1 cellular context compared by ENCODE assay signal in the genomic region with DNA sequence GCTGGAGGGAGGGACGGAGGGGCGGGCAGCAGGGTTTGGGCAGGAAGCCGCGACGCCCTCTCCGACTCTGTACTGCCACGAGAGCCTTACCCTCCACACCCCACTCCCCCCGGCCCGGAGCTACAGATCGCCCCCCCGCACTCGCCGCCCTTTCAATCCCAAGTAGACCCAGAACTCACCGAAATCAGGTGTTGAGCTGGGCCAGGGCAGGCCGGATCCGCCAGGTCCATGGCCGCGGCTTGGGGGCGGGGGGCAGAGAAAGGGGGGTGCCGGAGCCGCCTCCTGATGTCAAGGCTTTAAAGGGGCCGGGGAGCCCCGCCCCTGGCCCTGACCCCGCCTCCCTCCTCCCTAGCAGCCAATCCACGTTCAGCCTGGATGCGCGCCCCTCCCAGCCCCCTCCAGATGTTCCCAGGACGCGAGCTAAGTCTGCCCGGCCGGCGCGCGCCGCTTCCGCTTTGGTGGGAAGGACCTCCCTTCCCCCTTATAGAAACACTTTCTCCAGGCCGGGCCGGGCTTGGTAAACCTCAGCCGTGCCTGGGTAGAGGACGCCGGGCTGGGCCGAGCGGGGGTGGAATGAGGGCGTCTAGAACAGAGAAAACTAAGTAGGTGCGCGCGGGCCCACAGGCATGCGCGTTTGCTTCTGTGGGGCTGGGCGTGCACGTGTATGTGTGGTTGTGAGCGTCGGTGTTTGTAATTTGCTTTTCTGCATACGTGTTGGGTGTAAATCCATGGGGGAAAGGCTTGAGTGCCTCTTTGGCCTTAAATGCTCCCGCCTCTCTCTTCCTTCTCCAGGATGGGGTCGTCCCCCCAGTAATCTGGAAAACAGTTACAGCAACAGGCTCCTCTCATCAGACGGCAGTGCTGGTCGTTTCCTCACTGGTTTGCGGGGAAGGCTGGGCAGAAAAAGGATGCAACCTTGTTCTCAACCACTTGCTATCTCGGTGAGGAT.
TF ChIP-seq lines count a peak whose summit lies in the region.

A gene with protein sequence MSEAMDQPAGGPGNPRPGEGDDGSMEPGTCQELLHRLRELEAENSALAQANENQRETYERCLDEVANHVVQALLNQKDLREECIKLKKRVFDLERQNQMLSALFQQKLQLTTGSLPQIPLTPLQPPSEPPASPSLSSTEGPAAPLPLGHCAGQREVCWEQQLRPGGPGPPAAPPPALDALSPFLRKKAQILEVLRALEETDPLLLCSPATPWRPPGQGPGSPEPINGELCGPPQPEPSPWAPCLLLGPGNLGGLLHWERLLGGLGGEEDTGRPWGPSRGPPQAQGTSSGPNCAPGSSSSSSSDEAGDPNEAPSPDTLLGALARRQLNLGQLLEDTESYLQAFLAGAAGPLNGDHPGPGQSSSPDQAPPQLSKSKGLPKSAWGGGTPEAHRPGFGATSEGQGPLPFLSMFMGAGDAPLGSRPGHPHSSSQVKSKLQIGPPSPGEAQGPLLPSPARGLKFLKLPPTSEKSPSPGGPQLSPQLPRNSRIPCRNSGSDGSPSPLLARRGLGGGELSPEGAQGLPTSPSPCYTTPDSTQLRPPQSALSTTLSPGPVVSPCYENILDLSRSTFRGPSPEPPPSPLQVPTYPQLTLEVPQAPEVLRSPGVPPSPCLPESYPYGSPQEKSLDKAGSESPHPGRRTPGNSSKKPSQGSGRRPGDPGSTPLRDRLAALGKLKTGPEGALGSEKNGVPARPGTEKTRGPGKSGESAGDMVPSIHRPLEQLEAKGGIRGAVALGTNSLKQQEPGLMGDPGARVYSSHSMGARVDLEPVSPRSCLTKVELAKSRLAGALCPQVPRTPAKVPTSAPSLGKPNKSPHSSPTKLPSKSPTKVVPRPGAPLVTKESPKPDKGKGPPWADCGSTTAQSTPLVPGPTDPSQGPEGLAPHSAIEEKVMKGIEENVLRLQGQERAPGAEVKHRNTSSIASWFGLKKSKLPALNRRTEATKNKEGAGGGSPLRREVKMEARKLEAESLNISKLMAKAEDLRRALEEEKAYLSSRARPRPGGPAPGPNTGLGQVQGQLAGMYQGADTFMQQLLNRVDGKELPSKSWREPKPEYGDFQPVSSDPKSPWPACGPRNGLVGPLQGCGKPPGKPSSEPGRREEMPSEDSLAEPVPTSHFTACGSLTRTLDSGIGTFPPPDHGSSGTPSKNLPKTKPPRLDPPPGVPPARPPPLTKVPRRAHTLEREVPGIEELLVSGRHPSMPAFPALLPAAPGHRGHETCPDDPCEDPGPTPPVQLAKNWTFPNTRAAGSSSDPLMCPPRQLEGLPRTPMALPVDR (N-terminal part only) (minus strand): TSS at position 271 of the 949 bp plus-strand sequence. CDS start 24,369 bp downstream, outside the sequence.

TF ChIP-seq in K562, 482 proteins besides CTCF, POLR2A, EP300 and RAD21 (continued from another document and continues in another):
- TF ChIP-seq MCM2 (IDR thresholded peaks at IDR 0.05; ENCODE audit: low read depth): no peak
- TF ChIP-seq LCOR (CRISPR knock-in tag; IDR thresholded peaks at IDR 0.05): no peak
- TF ChIP-seq STAT5A (IDR thresholded peaks at IDR 0.05; ENCODE audit: borderline replicate concordance, low read length): no peak
- TF ChIP-seq GATA2 (CRISPR knock-in tag; IDR thresholded peaks at IDR 0.05): no peak
- TF ChIP-seq ZNF316 (IDR thresholded peaks at IDR 0.05): no peak
- 0 out of 2 replicates have a peak, but pooled peaks have one; percentile 30 for TF ChIP-seq FOXJ3 (CRISPR knock-in tag; IDR thresholded peaks at IDR 0.05)
- TF ChIP-seq, protein P1, sequence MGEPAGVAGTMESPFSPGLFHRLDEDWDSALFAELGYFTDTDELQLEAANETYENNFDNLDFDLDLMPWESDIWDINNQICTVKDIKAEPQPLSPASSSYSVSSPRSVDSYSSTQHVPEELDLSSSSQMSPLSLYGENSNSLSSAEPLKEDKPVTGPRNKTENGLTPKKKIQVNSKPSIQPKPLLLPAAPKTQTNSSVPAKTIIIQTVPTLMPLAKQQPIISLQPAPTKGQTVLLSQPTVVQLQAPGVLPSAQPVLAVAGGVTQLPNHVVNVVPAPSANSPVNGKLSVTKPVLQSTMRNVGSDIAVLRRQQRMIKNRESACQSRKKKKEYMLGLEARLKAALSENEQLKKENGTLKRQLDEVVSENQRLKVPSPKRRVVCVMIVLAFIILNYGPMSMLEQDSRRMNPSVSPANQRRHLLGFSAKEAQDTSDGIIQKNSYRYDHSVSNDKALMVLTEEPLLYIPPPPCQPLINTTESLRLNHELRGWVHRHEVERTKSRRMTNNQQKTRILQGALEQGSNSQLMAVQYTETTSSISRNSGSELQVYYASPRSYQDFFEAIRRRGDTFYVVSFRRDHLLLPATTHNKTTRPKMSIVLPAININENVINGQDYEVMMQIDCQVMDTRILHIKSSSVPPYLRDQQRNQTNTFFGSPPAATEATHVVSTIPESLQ (CRISPR knock-in tag; IDR thresholded peaks at IDR 0.05): 0 out of 2 replicates have a peak, but pooled peaks have one; percentile 63
- TF ChIP-seq, protein P2, sequence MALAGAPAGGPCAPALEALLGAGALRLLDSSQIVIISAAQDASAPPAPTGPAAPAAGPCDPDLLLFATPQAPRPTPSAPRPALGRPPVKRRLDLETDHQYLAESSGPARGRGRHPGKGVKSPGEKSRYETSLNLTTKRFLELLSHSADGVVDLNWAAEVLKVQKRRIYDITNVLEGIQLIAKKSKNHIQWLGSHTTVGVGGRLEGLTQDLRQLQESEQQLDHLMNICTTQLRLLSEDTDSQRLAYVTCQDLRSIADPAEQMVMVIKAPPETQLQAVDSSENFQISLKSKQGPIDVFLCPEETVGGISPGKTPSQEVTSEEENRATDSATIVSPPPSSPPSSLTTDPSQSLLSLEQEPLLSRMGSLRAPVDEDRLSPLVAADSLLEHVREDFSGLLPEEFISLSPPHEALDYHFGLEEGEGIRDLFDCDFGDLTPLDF (CRISPR knock-in tag; IDR thresholded peaks at IDR 0.05): peak; percentile 81
- TF ChIP-seq ETV1 (tag; conservative IDR thresholded peaks at IDR 0.05; ENCODE audit: low read depth): peak; percentile 82
- TF ChIP-seq FOXM1 (IDR thresholded peaks at IDR 0.05; ENCODE audit: low read depth): no peak
- TF ChIP-seq FOXM1 (CRISPR knock-in tag; IDR thresholded peaks at IDR 0.05; ENCODE audit: low read depth): 0 out of 2 replicates have a peak, but pooled peaks have one; percentile 39
- no peak for TF ChIP-seq TRIM28 (IDR thresholded peaks at IDR 0.05)
- TF ChIP-seq, protein P3, sequence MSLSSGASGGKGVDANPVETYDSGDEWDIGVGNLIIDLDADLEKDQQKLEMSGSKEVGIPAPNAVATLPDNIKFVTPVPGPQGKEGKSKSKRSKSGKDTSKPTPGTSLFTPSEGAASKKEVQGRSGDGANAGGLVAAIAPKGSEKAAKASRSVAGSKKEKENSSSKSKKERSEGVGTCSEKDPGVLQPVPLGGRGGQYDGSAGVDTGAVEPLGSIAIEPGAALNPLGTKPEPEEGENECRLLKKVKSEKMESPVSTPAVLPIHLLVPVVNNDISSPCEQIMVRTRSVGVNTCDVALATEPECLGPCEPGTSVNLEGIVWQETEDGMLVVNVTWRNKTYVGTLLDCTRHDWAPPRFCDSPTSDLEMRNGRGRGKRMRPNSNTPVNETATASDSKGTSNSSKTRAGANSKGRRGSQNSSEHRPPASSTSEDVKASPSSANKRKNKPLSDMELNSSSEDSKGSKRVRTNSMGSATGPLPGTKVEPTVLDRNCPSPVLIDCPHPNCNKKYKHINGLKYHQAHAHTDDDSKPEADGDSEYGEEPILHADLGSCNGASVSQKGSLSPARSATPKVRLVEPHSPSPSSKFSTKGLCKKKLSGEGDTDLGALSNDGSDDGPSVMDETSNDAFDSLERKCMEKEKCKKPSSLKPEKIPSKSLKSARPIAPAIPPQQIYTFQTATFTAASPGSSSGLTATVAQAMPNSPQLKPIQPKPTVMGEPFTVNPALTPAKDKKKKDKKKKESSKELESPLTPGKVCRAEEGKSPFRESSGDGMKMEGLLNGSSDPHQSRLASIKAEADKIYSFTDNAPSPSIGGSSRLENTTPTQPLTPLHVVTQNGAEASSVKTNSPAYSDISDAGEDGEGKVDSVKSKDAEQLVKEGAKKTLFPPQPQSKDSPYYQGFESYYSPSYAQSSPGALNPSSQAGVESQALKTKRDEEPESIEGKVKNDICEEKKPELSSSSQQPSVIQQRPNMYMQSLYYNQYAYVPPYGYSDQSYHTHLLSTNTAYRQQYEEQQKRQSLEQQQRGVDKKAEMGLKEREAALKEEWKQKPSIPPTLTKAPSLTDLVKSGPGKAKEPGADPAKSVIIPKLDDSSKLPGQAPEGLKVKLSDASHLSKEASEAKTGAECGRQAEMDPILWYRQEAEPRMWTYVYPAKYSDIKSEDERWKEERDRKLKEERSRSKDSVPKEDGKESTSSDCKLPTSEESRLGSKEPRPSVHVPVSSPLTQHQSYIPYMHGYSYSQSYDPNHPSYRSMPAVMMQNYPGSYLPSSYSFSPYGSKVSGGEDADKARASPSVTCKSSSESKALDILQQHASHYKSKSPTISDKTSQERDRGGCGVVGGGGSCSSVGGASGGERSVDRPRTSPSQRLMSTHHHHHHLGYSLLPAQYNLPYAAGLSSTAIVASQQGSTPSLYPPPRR (CRISPR knock-in tag; IDR thresholded peaks at IDR 0.05; ENCODE audit: borderline replicate concordance): peak; percentile 91; the same call in 1 of the 2 replicates
- TF ChIP-seq ELF1 (tag; IDR thresholded peaks at IDR 0.05): peak; percentile 85
- TF ChIP-seq NONO (IDR thresholded peaks at IDR 0.05; ENCODE audit: low read depth in 2 of 2, low read length in 1 of 2): 0 out of 4 replicates have a peak, but pooled peaks of 1 of the 2 experiments have one; percentile 41
- TF ChIP-seq, protein P4, sequence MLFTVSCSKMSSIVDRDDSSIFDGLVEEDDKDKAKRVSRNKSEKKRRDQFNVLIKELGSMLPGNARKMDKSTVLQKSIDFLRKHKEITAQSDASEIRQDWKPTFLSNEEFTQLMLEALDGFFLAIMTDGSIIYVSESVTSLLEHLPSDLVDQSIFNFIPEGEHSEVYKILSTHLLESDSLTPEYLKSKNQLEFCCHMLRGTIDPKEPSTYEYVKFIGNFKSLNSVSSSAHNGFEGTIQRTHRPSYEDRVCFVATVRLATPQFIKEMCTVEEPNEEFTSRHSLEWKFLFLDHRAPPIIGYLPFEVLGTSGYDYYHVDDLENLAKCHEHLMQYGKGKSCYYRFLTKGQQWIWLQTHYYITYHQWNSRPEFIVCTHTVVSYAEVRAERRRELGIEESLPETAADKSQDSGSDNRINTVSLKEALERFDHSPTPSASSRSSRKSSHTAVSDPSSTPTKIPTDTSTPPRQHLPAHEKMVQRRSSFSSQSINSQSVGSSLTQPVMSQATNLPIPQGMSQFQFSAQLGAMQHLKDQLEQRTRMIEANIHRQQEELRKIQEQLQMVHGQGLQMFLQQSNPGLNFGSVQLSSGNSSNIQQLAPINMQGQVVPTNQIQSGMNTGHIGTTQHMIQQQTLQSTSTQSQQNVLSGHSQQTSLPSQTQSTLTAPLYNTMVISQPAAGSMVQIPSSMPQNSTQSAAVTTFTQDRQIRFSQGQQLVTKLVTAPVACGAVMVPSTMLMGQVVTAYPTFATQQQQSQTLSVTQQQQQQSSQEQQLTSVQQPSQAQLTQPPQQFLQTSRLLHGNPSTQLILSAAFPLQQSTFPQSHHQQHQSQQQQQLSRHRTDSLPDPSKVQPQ (CRISPR knock-in tag; IDR thresholded peaks at IDR 0.05; ENCODE audit: borderline replicate concordance): no peak
- TF ChIP-seq LEF1 (IDR thresholded peaks at IDR 0.05): 0 out of 2 replicates have a peak, but pooled peaks have one; percentile 18
- TF ChIP-seq ZNF561 (CRISPR knock-in tag; conservative IDR thresholded peaks at IDR 0.05): no peak
- TF ChIP-seq, protein P5, sequence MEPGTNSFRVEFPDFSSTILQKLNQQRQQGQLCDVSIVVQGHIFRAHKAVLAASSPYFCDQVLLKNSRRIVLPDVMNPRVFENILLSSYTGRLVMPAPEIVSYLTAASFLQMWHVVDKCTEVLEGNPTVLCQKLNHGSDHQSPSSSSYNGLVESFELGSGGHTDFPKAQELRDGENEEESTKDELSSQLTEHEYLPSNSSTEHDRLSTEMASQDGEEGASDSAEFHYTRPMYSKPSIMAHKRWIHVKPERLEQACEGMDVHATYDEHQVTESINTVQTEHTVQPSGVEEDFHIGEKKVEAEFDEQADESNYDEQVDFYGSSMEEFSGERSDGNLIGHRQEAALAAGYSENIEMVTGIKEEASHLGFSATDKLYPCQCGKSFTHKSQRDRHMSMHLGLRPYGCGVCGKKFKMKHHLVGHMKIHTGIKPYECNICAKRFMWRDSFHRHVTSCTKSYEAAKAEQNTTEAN (CRISPR knock-in tag; IDR thresholded peaks at IDR 0.05): 0 out of 2 replicates have a peak, but pooled peaks have one; percentile 75
- TF ChIP-seq, protein P6, sequence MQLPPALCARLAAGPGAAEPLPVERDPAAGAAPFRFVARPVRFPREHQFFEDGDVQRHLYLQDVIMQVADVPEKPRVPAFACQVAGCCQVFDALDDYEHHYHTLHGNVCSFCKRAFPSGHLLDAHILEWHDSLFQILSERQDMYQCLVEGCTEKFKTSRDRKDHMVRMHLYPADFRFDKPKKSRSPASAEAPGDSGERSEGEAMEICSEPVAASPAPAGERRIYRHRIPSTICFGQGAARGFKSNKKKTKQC (CRISPR knock-in tag; IDR thresholded peaks at IDR 0.05): peak; percentile 97
- no peak for TF ChIP-seq TRIM24 (IDR thresholded peaks at IDR 0.05)
- TF ChIP-seq, protein P7, sequence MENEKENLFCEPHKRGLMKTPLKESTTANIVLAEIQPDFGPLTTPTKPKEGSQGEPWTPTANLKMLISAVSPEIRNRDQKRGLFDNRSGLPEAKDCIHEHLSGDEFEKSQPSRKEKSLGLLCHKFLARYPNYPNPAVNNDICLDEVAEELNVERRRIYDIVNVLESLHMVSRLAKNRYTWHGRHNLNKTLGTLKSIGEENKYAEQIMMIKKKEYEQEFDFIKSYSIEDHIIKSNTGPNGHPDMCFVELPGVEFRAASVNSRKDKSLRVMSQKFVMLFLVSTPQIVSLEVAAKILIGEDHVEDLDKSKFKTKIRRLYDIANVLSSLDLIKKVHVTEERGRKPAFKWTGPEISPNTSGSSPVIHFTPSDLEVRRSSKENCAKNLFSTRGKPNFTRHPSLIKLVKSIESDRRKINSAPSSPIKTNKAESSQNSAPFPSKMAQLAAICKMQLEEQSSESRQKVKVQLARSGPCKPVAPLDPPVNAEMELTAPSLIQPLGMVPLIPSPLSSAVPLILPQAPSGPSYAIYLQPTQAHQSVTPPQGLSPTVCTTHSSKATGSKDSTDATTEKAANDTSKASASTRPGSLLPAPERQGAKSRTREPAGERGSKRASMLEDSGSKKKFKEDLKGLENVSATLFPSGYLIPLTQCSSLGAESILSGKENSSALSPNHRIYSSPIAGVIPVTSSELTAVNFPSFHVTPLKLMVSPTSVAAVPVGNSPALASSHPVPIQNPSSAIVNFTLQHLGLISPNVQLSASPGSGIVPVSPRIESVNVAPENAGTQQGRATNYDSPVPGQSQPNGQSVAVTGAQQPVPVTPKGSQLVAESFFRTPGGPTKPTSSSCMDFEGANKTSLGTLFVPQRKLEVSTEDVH (IDR thresholded peaks at IDR 0.05; ENCODE audit: low read depth, partially characterized antibody): peak; percentile 53
- TF ChIP-seq TOE1 (IDR thresholded peaks at IDR 0.05; ENCODE audit: borderline replicate concordance): no peak
- peak; percentile 69; the same call in 1 of the 2 replicates for TF ChIP-seq TOE1 (CRISPR knock-in tag; IDR thresholded peaks at IDR 0.05; ENCODE audit: borderline replicate concordance, low read depth)
- TF ChIP-seq HEY1 (CRISPR knock-in tag; IDR thresholded peaks at IDR 0.05; ENCODE audit: borderline replicate concordance): no peak
